ENCODE assay signal across 9 cellular contexts in genomic region chr18:55234366-55235093, GRCh38.
DNase-seq lines count a peak whose midpoint lies in the region; ATAC-seq, FAIRE-seq and TF ChIP-seq lines count a peak whose summit lies in the region.
"Had no signal": no experiment of that assay in that cellular context is flagged by ENCODE, and none has a peak within 500 bp of the region (broad histone marks: within the 10 kb centered on the region; RNA-seq: fewer than 3 reads in every experiment).

No MANE protein-coding gene starts in this region.

- no TSS peak for BruUV-seq in mammary epithelial cell (replicated peaks; lab: Mats Ljungman, UMichigan)

- peak; percentile 82 for FAIRE-seq in keratinocyte (lab: Jason Lieb, UNC)

- no peaks in the 10 kb centered on the region for H3K9me1 ChIP-seq in keratinocyte (ENCODE audit: control insufficient read depth, extremely low read depth, insufficient read depth, low read length)

- H3K9me3 ChIP-seq in T-helper 17 cell (ENCODE audit: control insufficient read depth, low read length, poor library complexity, severe bottlenecking) (no peaks in the 10 kb centered on the region), mammary epithelial cell (replicated peaks; ENCODE audit: insufficient read depth, low read length) (no peaks in the 10 kb centered on the region), keratinocyte (ENCODE audit: control insufficient read depth, low read depth, low read length) (no peaks in the 10 kb centered on the region)

- ATAC-seq in HG02981 (IDR thresholded peaks at IDR 0.05; ENCODE audit: unreplicated experiment) (peak; percentile 75), T-helper 17 cell (peak; percentile 52)

- no peak overlapping the region for H3K4me3 ChIP-seq in mammary epithelial cell (replicated peaks in 1 of 3; ENCODE audit: insufficient read depth in 1 of 3, low read depth in 2 of 3, low read length in 3 of 3)
- no peak overlapping the region for H3K4me3 ChIP-seq in keratinocyte (ENCODE audit: control insufficient read depth in 2 of 3, extremely low read depth in 1 of 3, insufficient read depth in 2 of 3, low read depth in 1 of 3, low read length in 3 of 3)

- no peaks in the 10 kb centered on the region for H3K27me3 ChIP-seq in mammary epithelial cell (ENCODE audit: insufficient read depth, low read length)
- H3K27me3 ChIP-seq in keratinocyte (ENCODE audit: control insufficient read depth, extremely low read depth, insufficient read depth, low read length), result no peaks in the 10 kb centered on the region

- H4K20me1 ChIP-seq in mammary epithelial cell (ENCODE audit: insufficient read depth, low read length), result no peaks in the 10 kb centered on the region
- no peaks in the 10 kb centered on the region for H4K20me1 ChIP-seq in keratinocyte (ENCODE audit: control insufficient read depth, extremely low read depth, insufficient read depth, low read length)

- no peak overlapping the region for H3K9ac ChIP-seq in mammary epithelial cell (ENCODE audit: insufficient read depth, low read length)
- H3K9ac ChIP-seq in keratinocyte (ENCODE audit: control insufficient read depth, extremely low read depth, insufficient read depth, low read length), result no peak overlapping the region

- CTCF ChIA-PET in mammary epithelial cell (lab: Charles Lee; ENCODE audit: low non-redundant PET), result interaction anchor here (0.6 to 1.1 kb wide), 10 partner anchors 41 to 1438 kb away, joined by 3 to 25 read pairs (median 4); no protein-coding TSS in a partner anchor

- H2AFZ ChIP-seq in mammary epithelial cell (ENCODE audit: low read depth, low read length) (peak overlapping the region; percentile 82), keratinocyte (ENCODE audit: control insufficient read depth, low read length) (peak overlapping the region; percentile 64)

- peak; percentile 73 to 91 for TF ChIP-seq CTCF in mammary epithelial cell (conservative IDR thresholded peaks at IDR 0.05 in 1 of 2, IDR thresholded peaks at IDR 0.05 in 1 of 2; ENCODE audit: extremely low read depth in 1 of 2, insufficient read depth in 1 of 2, low read depth in 1 of 2, low read length in 2 of 2)
- peak; percentile 80 to 91 (median 83) for TF ChIP-seq CTCF in keratinocyte (optimal IDR thresholded peaks at IDR 0.05 in 1 of 3, IDR thresholded peaks at IDR 0.05 in 1 of 3, conservative IDR thresholded peaks at IDR 0.05 in 1 of 3; ENCODE audit: extremely low read depth in 1 of 3, insufficient read depth in 2 of 3, low read length in 3 of 3)

- peaks cover 2% of the 10 kb centered on the region for H3K4me1 Mint-ChIP-seq in T-helper 17 cell
- H3K4me1 Mint-ChIP-seq: CD4-positive, alpha-beta memory T cell had no signal

- WGBS in mammary epithelial cell (ENCODE audit: low coverage, missing lambda C conversion rate), result 28% methylated on average over 21 of the region's 21 CpGs

- no peaks in the 10 kb centered on the region for H3K36me3 Mint-ChIP-seq in T-helper 17 cell (ENCODE audit: low read depth)
- H3K36me3 Mint-ChIP-seq: CD4-positive, alpha-beta memory T cell had no signal

- dilution Hi-C loops in mammary epithelial cell (cut with HindIII; ENCODE audit: low sequenced_read_pairs), result no loop called here
- dilution Hi-C loops in keratinocyte (cut with MboI; ENCODE audit: extremely low pct_ligation_motif_present, low sequenced_read_pairs), result no loop called here

- DNase-seq in activated gamma-delta T cell treated with Interleukin-2 at 50 U/mL for 16 hours (peak; percentile 27), activated gamma-delta T cell (lab: John Stamatoyannopoulos, UW) (no peak), NCI-H187 (lab: John Stamatoyannopoulos, UW) (peak; percentile 35 to 40), T-helper 17 cell (peak; percentile 4 to 12 (median 8)), mammary epithelial cell (peak; percentile 70), keratinocyte (ENCODE audit: low read depth, low spot score) (peak; percentile 33)
- peak; percentile 10 to 49 for DNase-seq in stimulated activated CD4-positive, alpha-beta T cell treated with anti-CD3 and anti-CD28 coated beads, Interleukin-15, amount 100 ng/mL, for 48 hours (ENCODE audit: low read depth in 2 of 2)

- intact Hi-C loops in mammary epithelial cell (cut with micrococcal nuclease), result loop anchor here (1.0 to 10.0 kb wide), 7 partner anchors 41 to 1342 kb away; partner anchors contain the start of gene TCF4

- in situ Hi-C loops in mammary epithelial cell (cut with MboI; ENCODE audit: low sequenced_read_pairs in 2 of 2), result loop anchor here in 1 of 2 donors (25.0 kb wide), 2 partner anchors 553 to 1328 kb away; no protein-coding TSS in a partner anchor

- no peaks in the 10 kb centered on the region for H3K27me3 Mint-ChIP-seq in T-helper 17 cell
- H3K27me3 Mint-ChIP-seq: CD4-positive, alpha-beta memory T cell had no signal

- H3K36me3 ChIP-seq in mammary epithelial cell (ENCODE audit: insufficient read depth, low read length), result no peaks in the 10 kb centered on the region
- peaks cover 0 to 2% of the 10 kb centered on the region in 2 experiments for H3K36me3 ChIP-seq in keratinocyte (ENCODE audit: control insufficient read depth in 2 of 2, extremely low read depth in 1 of 2, insufficient read depth in 2 of 2, low read length in 2 of 2)

- H3K27ac ChIP-seq in mammary epithelial cell (ENCODE audit: insufficient read depth, low read depth, low read length) (no peak overlapping the region), keratinocyte (ENCODE audit: control insufficient read depth, insufficient read depth, low read length) (no peak overlapping the region)

- H3K79me2 ChIP-seq in mammary epithelial cell (ENCODE audit: insufficient read depth, low read length) (no peaks in the 10 kb centered on the region), keratinocyte (ENCODE audit: control insufficient read depth, insufficient read depth, low read length) (no peaks in the 10 kb centered on the region)

- H3K4me3 Mint-ChIP-seq in T-helper 17 cell, result no peak overlapping the region
- H3K4me3 Mint-ChIP-seq: CD4-positive, alpha-beta memory T cell had no signal

- H3K4me2 ChIP-seq in mammary epithelial cell (ENCODE audit: insufficient read depth, low read depth, low read length), result peak overlapping the region; percentile 55
- peak overlapping the region; percentile 30 for H3K4me2 ChIP-seq in keratinocyte (ENCODE audit: control insufficient read depth, extremely low read depth, insufficient read depth, low read depth, low read length)

- H3K27ac Mint-ChIP-seq in T-helper 17 cell, result no peak overlapping the region
- H3K27ac Mint-ChIP-seq: CD4-positive, alpha-beta memory T cell had no signal

- H3K4me1 ChIP-seq in mammary epithelial cell (ENCODE audit: insufficient read depth, low read length) (no peaks in the 10 kb centered on the region), keratinocyte (ENCODE audit: control insufficient read depth, extremely low read depth, insufficient read depth, low read length) (no peaks in the 10 kb centered on the region)
